ENCODE assay signal across 25 cellular contexts in the genomic region with DNA sequence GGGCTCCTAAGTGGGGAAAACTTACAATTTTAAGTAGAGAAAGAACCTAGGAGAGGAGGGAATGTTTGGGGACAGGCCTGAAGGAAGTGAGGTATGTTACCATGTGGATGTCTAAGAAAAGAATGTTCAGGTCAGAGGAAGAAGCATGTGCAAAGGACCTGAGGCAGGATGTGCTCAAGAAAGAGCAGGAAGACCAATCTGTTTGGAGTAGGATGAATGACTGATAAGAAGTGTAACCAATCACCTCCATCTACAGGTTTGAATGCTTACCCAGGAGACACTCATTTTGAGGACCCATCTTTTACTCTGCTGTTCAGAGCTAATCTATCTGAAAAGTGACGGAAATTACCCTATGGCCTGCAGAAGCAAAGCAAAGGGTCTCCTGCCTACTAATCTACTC.
"Had no signal": no experiment of that assay in that cellular context is flagged by ENCODE, and none has a peak within 500 bp of the region (broad histone marks: within the 10 kb centered on the region; RNA-seq: fewer than 3 reads in every experiment).

No MANE protein-coding gene starts in this region.

- H3K36me3 Mint-ChIP-seq: mesothelial cell of epicardium had no signal

- H3K36me3 ChIP-seq: colonic mucosa, esophagus squamous epithelium, gastrocnemius medialis, heart right ventricle, left lung, lower lobe of right lung had no signal

- H3K27ac Mint-ChIP-seq: dendritic cell treated with granulocyte-macrophage colony-stimulating factor and Interleukin-4, amounts not matched to agents 40 ng/mL and 50 ng/mL, for 4 days; effector memory CD8-positive, alpha-beta T cell; endodermal cell; mesothelial cell of epicardium; naive thymus-derived CD4-positive, alpha-beta T cell had no signal

- H3K27ac ChIP-seq: colonic mucosa, epithelial cell of prostate, esophagus squamous epithelium, gastrocnemius medialis, heart right ventricle, left lung, lower lobe of right lung had no signal

- H3K4me3 ChIP-seq: colonic mucosa, esophagus squamous epithelium, gastrocnemius medialis, heart right ventricle, left lung, lower lobe of right lung, mucosa of descending colon had no signal

- H3K9me3 Mint-ChIP-seq: dendritic cell treated with granulocyte-macrophage colony-stimulating factor and Interleukin-4, amounts not matched to agents 40 ng/mL and 50 ng/mL, for 4 days; effector memory CD8-positive, alpha-beta T cell; endodermal cell; naive thymus-derived CD4-positive, alpha-beta T cell had no signal

- H3K27me3 Mint-ChIP-seq: dendritic cell treated with granulocyte-macrophage colony-stimulating factor and Interleukin-4, amounts not matched to agents 40 ng/mL and 50 ng/mL, for 4 days; effector memory CD8-positive, alpha-beta T cell; naive thymus-derived CD4-positive, alpha-beta T cell had no signal

- H3K4me3 Mint-ChIP-seq: dendritic cell treated with granulocyte-macrophage colony-stimulating factor and Interleukin-4, amounts not matched to agents 40 ng/mL and 50 ng/mL, for 4 days; effector memory CD8-positive, alpha-beta T cell; endodermal cell; mesothelial cell of epicardium; naive thymus-derived CD4-positive, alpha-beta T cell had no signal

- H3K9me3 ChIP-seq: colonic mucosa, esophagus squamous epithelium, gastrocnemius medialis, heart right ventricle, left lung, lower lobe of right lung, mucosa of descending colon had no signal

- H3K4me1 Mint-ChIP-seq: endodermal cell had no signal

- DNase-seq: colonic mucosa; cortex of kidney; effector CD8-positive, alpha-beta T cell; effector memory CD8-positive, alpha-beta T cell; endodermal cell; erythroblast; esophagus squamous epithelium; foreskin fibroblast; foreskin melanocyte; gastrocnemius medialis; glutamatergic neuron; head of caudate nucleus; heart right ventricle; hippocampal formation; left cardiac atrium; left lung; left ventricle myocardium superior; lower lobe of right lung; mesenchymal stem cell; mucosa of descending colon; naive thymus-derived CD4-positive, alpha-beta T cell had no signal

- H3K27me3 ChIP-seq: colonic mucosa, esophagus squamous epithelium, gastrocnemius medialis, heart right ventricle, left lung had no signal

- ATAC-seq: effector memory CD8-positive, alpha-beta T cell; esophagus mucosa; gastrocnemius medialis; heart right ventricle; left cardiac atrium; left lung; left ventricle myocardium superior; lower lobe of right lung; mucosa of descending colon; naive thymus-derived CD4-positive, alpha-beta T cell had no signal

- H3K4me1 ChIP-seq: colonic mucosa, gastrocnemius medialis, left lung had no signal
